Comparison of ENCODE assay signal across 15 cellular contexts in genomic region chr19:39145180-39145953, GRCh38. TPM values are rescaled to one million over a fixed set of nuclear protein-coding genes. Genes with fewer than 3 reads are reported as not detected.
DNase-seq lines count a peak whose midpoint lies in the region; ATAC-seq and TF ChIP-seq lines count a peak whose summit lies in the region.
"Had no signal": no experiment of that assay in that cellular context is flagged by ENCODE, and none has a peak within 500 bp of the region (broad histone marks: within the 10 kb centered on the region; RNA-seq: fewer than 3 reads in every experiment).

No MANE protein-coding gene starts in this region.

- no peaks in the 10 kb centered on the region for H3K27me3 Mint-ChIP-seq in nephron (ENCODE audit: low read depth)

- no peak overlapping the region for H3K4me3 Mint-ChIP-seq in nephron

- H3K4me1 Mint-ChIP-seq in nephron: peaks cover 36% of the 10 kb centered on the region

- no peak overlapping the region for H3K4me3 ChIP-seq in Panc1 (ENCODE audit: low read depth in 2 of 2, low read length in 2 of 2)
- H3K4me3 ChIP-seq in tibial nerve: peak overlapping the region; percentile 2 to 19 (median 7)
- H3K4me3 ChIP-seq: adrenal gland had no signal

- no TSS peak for BruUV-seq in Panc1 (replicated peaks; lab: Mats Ljungman, UMichigan)

- no peak for DNase-seq in Panc1 (ENCODE audit: low read depth, low spot score)
- no peak for DNase-seq in Right ventricle myocardium superior
- no peak for DNase-seq in tibial nerve (ENCODE audit: low spot score in 2 of 2)
- no peak for DNase-seq in HEK293T (ENCODE audit: extremely low spot score)
- DNase-seq in UCSD-AML1 (lab: John Stamatoyannopoulos, UW; ENCODE audit: unreplicated experiment): no peak
- DNase-seq in GM13976 (ENCODE audit: low spot score): no peak
- DNase-seq in SKM-1 (lab: John Stamatoyannopoulos, UW; ENCODE audit: unreplicated experiment): no peak
- DNase-seq: activated CD4-positive, alpha-beta T cell treated with anti-CD3 and anti-CD28 coated beads for 4 hours; DMS79 treated with DMSO at 0.1 percent for 48 hours; HCEC 1CT had no signal

- H3K9me3 Mint-ChIP-seq in nephron: no peaks in the 10 kb centered on the region

- POLR2A ChIA-PET in Panc1 (lab: Charles Lee): interaction anchor here (0.6 kb wide), 1 partner anchor 17 kb away, joined by 3 read pairs; no protein-coding TSS in a partner anchor
- POLR2A ChIA-PET in HEK293T (lab: Yijun Ruan, JAX): interaction anchor here (1.0 to 1.1 kb wide), 2 partner anchors 12 to 18 kb away, joined by 3 read pairs; no protein-coding TSS in a partner anchor

- H3K27me3 ChIP-seq in Panc1 (ENCODE audit: control insufficient read depth, insufficient read depth, low read length): no peaks in the 10 kb centered on the region
- no peaks in the 10 kb centered on the region for H3K27me3 ChIP-seq in tibial nerve
- H3K27me3 ChIP-seq: adrenal gland had no signal

- CTCF ChIA-PET in Panc1 (lab: Charles Lee) (interaction anchor here (0.6 to 1.1 kb wide), 3 partner anchors 23 to 281 kb away, joined by 4 to 8 read pairs (median 4); no protein-coding TSS in a partner anchor), HEK293T (lab: Yijun Ruan, JAX) (interaction anchor here (1.0 kb wide), 2 partner anchors 11 to 94 kb away, joined by 3 read pairs; no protein-coding TSS in a partner anchor)

- WGBS in tibial nerve, 2 donors: 12 to 16% methylated on average over 17 to 19 of the region's 26 CpGs

- H3K36me3 Mint-ChIP-seq in nephron (ENCODE audit: low read depth): peaks cover 23% of the 10 kb centered on the region

- ATAC-seq in Panc1 (peak; percentile 49), Right ventricle myocardium superior (ENCODE audit: poor library complexity) (peak; percentile 79)

- H3K27ac ChIP-seq in Panc1 (ENCODE audit: low read length) (no peak overlapping the region), tibial nerve (peak overlapping the region; percentile 73 to 96 (median 82))

- H3K36me3 ChIP-seq in Panc1 (ENCODE audit: control insufficient read depth, insufficient read depth, low read length) (no peaks in the 10 kb centered on the region), tibial nerve (no peaks in the 10 kb centered on the region)
- H3K36me3 ChIP-seq: adrenal gland had no signal

- TF ChIP-seq CTCF in Panc1 (IDR thresholded peaks at IDR 0.05) (no peak), nephron (IDR thresholded peaks at IDR 0.05; ENCODE audit: unreplicated experiment in 3 of 3) (peak in 2 of 3 experiments; percentile 17 to 20), tibial nerve (IDR thresholded peaks at IDR 0.05) (peak in 2 of 5 experiments; percentile 26 to 27), GM13976 (IDR thresholded peaks at IDR 0.05; ENCODE audit: borderline replicate concordance, control extremely low read depth, extremely low read depth, insufficient read depth, missing control alignments) (no peak)

- H3K9me3 ChIP-seq in Panc1 (ENCODE audit: control insufficient read depth, insufficient read depth, low read depth, low read length) (no peaks in the 10 kb centered on the region), tibial nerve (no peaks in the 10 kb centered on the region)
- H3K9me3 ChIP-seq: adrenal gland had no signal

- in situ Hi-C loops in Panc1 (cut with HindIII; ENCODE audit: low pct_unique_long_range_greater_than_20kb, low sequenced_read_pairs) (no loop called here), GM13976 (cut with MboI; ENCODE audit: low sequenced_read_pairs, unreplicated experiment) (no loop called here)

- peaks cover 22% of the 10 kb centered on the region for H3K4me1 ChIP-seq in Panc1 (ENCODE audit: control insufficient read depth, insufficient read depth, low read length)
- H3K4me1 ChIP-seq in tibial nerve: peaks cover 0 to 51% (median 30%) of the 10 kb centered on the region in 4 donors

- H3K27ac Mint-ChIP-seq in nephron: peak overlapping the region; percentile 87 to 91 (median 88)

- no peak for TF ChIP-seq POLR2A in tibial nerve (IDR thresholded peaks at IDR 0.05)

- intact Hi-C loops in Panc1 (cut with micrococcal nuclease; ENCODE audit: unreplicated experiment): no loop called here
- intact Hi-C loops in Right ventricle myocardium superior (cut with DNase I): no loop called here

- TF ChIP-seq EP300 in tibial nerve (IDR thresholded peaks at IDR 0.05): peak; percentile 30 to 42

TF ChIP-seq in HEK293T, 16 proteins besides CTCF, POLR2A, EP300 and RAD21:
- TF ChIP-seq L3MBTL2 (conservative IDR thresholded peaks at IDR 0.05): no peak
- TF ChIP-seq NFRKB (IDR thresholded peaks at IDR 0.05): no peak
- no peak for TF ChIP-seq PKNOX1 (IDR thresholded peaks at IDR 0.05)
- TF ChIP-seq HDGF (IDR thresholded peaks at IDR 0.05; ENCODE audit: borderline replicate concordance): no peak

RNA-seq across cellular contexts. Expression of gene PAK4, which starts 19.8 kb away (rescaled TPM):
- 311 TPM for total RNA-seq in Panc1 (2021; ENCODE audit: unreplicated experiment)
- 362 TPM for polyA plus RNA-seq in Panc1 (2012; ENCODE audit: insufficient read length)
- 14.0 TPM for total RNA-seq in Right ventricle myocardium superior
- 10 to 100 TPM; 22.9 to 45.1 (median 32.3) TPM for total RNA-seq in tibial nerve

RNA-seq across cellular contexts. Expression of gene NCCRP1, which starts 51.4 kb away (rescaled TPM):
- total RNA-seq in Panc1 (2021; ENCODE audit: unreplicated experiment) (0.46 TPM), Right ventricle myocardium superior (not detected), tibial nerve (not detected)
- 0.85 TPM for polyA plus RNA-seq in Panc1 (2012; ENCODE audit: insufficient read length)
- total RNA-seq: frontal cortex, posterior vena cava had no signal

RNA-seq across cellular contexts. Expression of gene SYCN, which starts 58.7 kb away (rescaled TPM):
- total RNA-seq in Panc1 (2021; ENCODE audit: unreplicated experiment): 0.33 TPM
- not detected for polyA plus RNA-seq in Panc1 (2012; ENCODE audit: insufficient read length)
- total RNA-seq in Right ventricle myocardium superior: not detected
- 1 to 10 TPM in 2 of 4 donors, not detected in 2; 1.3 to 6.0 TPM for total RNA-seq in tibial nerve
- total RNA-seq: frontal cortex, posterior vena cava, RPMI7951 had no signal
- polyA plus RNA-seq: adrenal gland had no signal

Comparison
In these comparisons a context has a peak if more than half of its experiments do, and no peak if none do; other contexts are left out.
1. H3K4me3 ChIP-seq: peak in tibial nerve (4 of 4); none in Panc1 (0 of 2).
2. CTCF ChIP-seq: peak in nephron (2 of 3); none in Panc1 (single experiment) and GM13976 (single experiment).